In genomic region chr3:160565442-160566403, GRCh38 we compare ENCODE assay signal across 8 cellular contexts. TPM values are rescaled to one million over a fixed set of nuclear protein-coding genes. Genes with fewer than 3 reads are reported as not detected.
DNase-seq lines count a peak whose midpoint lies in the region; ATAC-seq and TF ChIP-seq lines count a peak whose summit lies in the region.

Gene KPNA4, minus strand, starts transcription at chr3:160565571. Its CDS starts 289 bp downstream, at chr3:160565282.

- intact Hi-C loops in left ventricle myocardium inferior (cut with micrococcal nuclease) (no loop called here), prostate gland (cut with DNase I) (loop anchor here (10.0 kb wide), 1 partner anchor 189 kb away; the partner anchor contains the start of gene PPM1L)

- TF ChIP-seq POLR2A in GM15510 (IDR thresholded peaks at IDR 0.05; ENCODE audit: borderline replicate concordance, extremely low read depth, insufficient read length), result peak; percentile 80
- peak; percentile 67 for TF ChIP-seq POLR2A in prostate gland (IDR thresholded peaks at IDR 0.05)

- H3K4me1 ChIP-seq in left ventricle myocardium inferior (peaks cover 64% of the 10 kb centered on the region), prostate gland (replicated peaks) (no peaks in the 10 kb centered on the region), urinary bladder (ENCODE audit: insufficient read depth) (no peaks in the 10 kb centered on the region)

- DNase-seq in NCI-H1694 treated with DMSO at 0.1 percent for 48 hours (lab: John Stamatoyannopoulos, UW) (peak; percentile 96), T-helper 17 cell (peak; percentile 92 to 97 (median 95)), amygdala (lab: John Stamatoyannopoulos, UW) (peak; percentile 66 to 98 (median 95)), left ventricle myocardium inferior (peak; percentile 98), prostate gland (ENCODE audit: low spot score) (peak; percentile 97)

- H3K4me3 Mint-ChIP-seq in T-helper 17 cell, result peak within 1 kb of the TSS; percentile 97

- under 1% methylated on average over 60 of the region's 71 CpGs for WGBS in prostate gland
- under 1% methylated on average over 70 of the region's 71 CpGs for WGBS in urinary bladder

- H3K36me3 ChIP-seq in left ventricle myocardium inferior, result peaks cover 6% of the 10 kb centered on the region
- H3K36me3 ChIP-seq in prostate gland, result no peaks in the 10 kb centered on the region
- no peaks in the 10 kb centered on the region for H3K36me3 ChIP-seq in urinary bladder (ENCODE audit: insufficient read depth)

- peak within 1 kb of the TSS; percentile 98 for H3K27ac ChIP-seq in left ventricle myocardium inferior (replicated peaks)
- peak within 1 kb of the TSS; percentile 92 to 97 for H3K27ac ChIP-seq in prostate gland
- H3K27ac ChIP-seq in urinary bladder (ENCODE audit: low read depth), result peak within 1 kb of the TSS; percentile 97

- peaks cover 42% of the 10 kb centered on the region for H3K4me1 Mint-ChIP-seq in T-helper 17 cell

- peak within 1 kb of the TSS; percentile 95 for H3K27ac Mint-ChIP-seq in T-helper 17 cell

- TF ChIP-seq CTCF in left ventricle myocardium inferior (IDR thresholded peaks at IDR 0.05; ENCODE audit: borderline replicate concordance), result no peak
- TF ChIP-seq CTCF in prostate gland (IDR thresholded peaks at IDR 0.05), result no peak

- H3K4me3 ChIP-seq in left ventricle myocardium inferior (peak within 1 kb of the TSS; percentile 82), prostate gland (peak within 1 kb of the TSS; percentile 60 to 67), urinary bladder (ENCODE audit: low read depth, low read length) (peak within 1 kb of the TSS; percentile 97)

- H3K27me3 ChIP-seq in left ventricle myocardium inferior (ENCODE audit: low read depth), result no peaks in the 10 kb centered on the region
- H3K27me3 ChIP-seq in prostate gland (replicated peaks; ENCODE audit: insufficient read depth), result no peaks in the 10 kb centered on the region

- peak; percentile 91 for ATAC-seq in HG02885 (IDR thresholded peaks at IDR 0.05; ENCODE audit: poor library complexity, unreplicated experiment)
- ATAC-seq in T-helper 17 cell, result peak; percentile 90

- H3K9me3 ChIP-seq in T-helper 17 cell (ENCODE audit: control insufficient read depth, low read length, poor library complexity, severe bottlenecking), result no peaks in the 10 kb centered on the region
- H3K9me3 ChIP-seq in left ventricle myocardium inferior (replicated peaks), result no peaks in the 10 kb centered on the region
- H3K9me3 ChIP-seq in prostate gland, result no peaks in the 10 kb centered on the region

- no peaks in the 10 kb centered on the region for H3K27me3 Mint-ChIP-seq in T-helper 17 cell

- H3K36me3 Mint-ChIP-seq in T-helper 17 cell (ENCODE audit: low read depth), result no peaks in the 10 kb centered on the region

RNA-seq across cellular contexts. Expression of gene KPNA4, which starts in this region (rescaled TPM):
- 10 to 100 TPM; 48.9 to 61.9 TPM for total RNA-seq in T-helper 17 cell
- total RNA-seq in left ventricle myocardium inferior, result 130 TPM
- total RNA-seq in prostate gland, result 10 to 100 TPM; 19.5 to 29.2 TPM
- 39.7 TPM for total RNA-seq in urinary bladder
- polyA plus RNA-seq in urinary bladder, result 18.2 TPM

Comparison
In these comparisons a context has a peak if more than half of its experiments do, and no peak if none do; other contexts are left out.
1. Peak in every context shown above with its lines: DNase-seq, ATAC-seq, H3K4me3 ChIP-seq and H3K27ac ChIP-seq.